ENCODE assay signal across 9 cellular contexts in genomic region chr6:49462071-49462470, GRCh38. TPM values are rescaled to one million over a fixed set of nuclear protein-coding genes. Genes with fewer than 3 reads are reported as not detected.
DNase-seq lines count a peak whose midpoint lies in the region; ATAC-seq and TF ChIP-seq lines count a peak whose summit lies in the region.
"Had no signal": no experiment of that assay in that cellular context is flagged by ENCODE, and none has a peak within 500 bp of the region (broad histone marks: within the 10 kb centered on the region; RNA-seq: fewer than 3 reads in every experiment).

No MANE protein-coding gene starts in this region.

- peaks cover 4% of the 10 kb centered on the region for H3K36me3 Mint-ChIP-seq in activated naive CD4-positive, alpha-beta T cell treated with anti-CD3 and anti-CD28 coated beads, Interleukin-2, amount 50 U/mL, for 24 hours

- H3K9me3 ChIP-seq in adipocyte (ENCODE audit: control insufficient read depth, low read length), result no peaks in the 10 kb centered on the region
- H3K9me3 ChIP-seq in lower lobe of right lung, result no peaks in the 10 kb centered on the region
- H3K9me3 ChIP-seq in upper lobe of right lung, result no peaks in the 10 kb centered on the region
- H3K9me3 ChIP-seq in adrenal gland (replicated peaks in 1 of 3), result no peaks in the 10 kb centered on the region

- H3K9me3 Mint-ChIP-seq in activated naive CD4-positive, alpha-beta T cell treated with anti-CD3 and anti-CD28 coated beads, Interleukin-2, amount 50 U/mL, for 24 hours, result no peaks in the 10 kb centered on the region

- intact Hi-C loops in lower lobe of right lung (cut with DNase I) (no loop called here), upper lobe of right lung (cut with DNase I) (no loop called here), adrenal gland (cut with DNase I) (no loop called here)

- H3K27me3 Mint-ChIP-seq in activated naive CD4-positive, alpha-beta T cell treated with anti-CD3 and anti-CD28 coated beads, Interleukin-2, amount 50 U/mL, for 24 hours, result no peaks in the 10 kb centered on the region

- H3K9ac ChIP-seq in adipocyte (ENCODE audit: low read length), result peak overlapping the region; percentile 94

- no peak for DNase-seq in activated naive CD4-positive, alpha-beta T cell (lab: John Stamatoyannopoulos, UW)
- DNase-seq in adipocyte (ENCODE audit: low read depth) (peak; percentile 43), lower lobe of right lung (no peak), upper lobe of right lung (no peak), adrenal gland (no peak)
- DNase-seq: activated CD4-positive, alpha-beta T cell treated with anti-CD3 and anti-CD28 coated beads for 48 hours had no signal

- no peak for TF ChIP-seq POLR2A in adrenal gland (IDR thresholded peaks at IDR 0.05)

- H3K4me3 Mint-ChIP-seq in activated naive CD4-positive, alpha-beta T cell treated with anti-CD3 and anti-CD28 coated beads, Interleukin-2, amount 50 U/mL, for 24 hours, result peak overlapping the region; percentile 98

- H3K27me3 ChIP-seq in adipocyte (replicated peaks; ENCODE audit: control insufficient read depth, insufficient read depth, low read length) (no peaks in the 10 kb centered on the region), lower lobe of right lung (ENCODE audit: low read depth) (no peaks in the 10 kb centered on the region), upper lobe of right lung (no peaks in the 10 kb centered on the region), adrenal gland (no peaks in the 10 kb centered on the region)

- WGBS in adrenal gland, 4 donors, result 43 to 46% (median 45%) methylated on average over 3 of the region's 3 CpGs

- H3K36me3 ChIP-seq in adipocyte (ENCODE audit: control insufficient read depth, insufficient read depth, low read length, severe bottlenecking) (peaks cover 20% of the 10 kb centered on the region), lower lobe of right lung (peaks cover 20% of the 10 kb centered on the region), upper lobe of right lung (peaks cover 22% of the 10 kb centered on the region), adrenal gland (replicated peaks in 1 of 2) (no peaks in the 10 kb centered on the region)

- no peak for ATAC-seq in lower lobe of right lung
- no peak for ATAC-seq in upper lobe of right lung
- ATAC-seq in GM21367 (IDR thresholded peaks at IDR 0.05; ENCODE audit: unreplicated experiment), result no peak
- no peak for ATAC-seq in HG02970 (IDR thresholded peaks at IDR 0.05; ENCODE audit: low FRiP score, unreplicated experiment)

- peak overlapping the region; percentile 84 for H3K27ac ChIP-seq in lower lobe of right lung
- peak overlapping the region; percentile 93 for H3K27ac ChIP-seq in upper lobe of right lung
- no peak overlapping the region for H3K27ac ChIP-seq in adrenal gland

- H3K4me1 ChIP-seq in adipocyte (ENCODE audit: control insufficient read depth, insufficient read depth, low read length) (peaks cover 23% of the 10 kb centered on the region), lower lobe of right lung (peaks cover 45% of the 10 kb centered on the region), upper lobe of right lung (peaks cover 19% of the 10 kb centered on the region), adrenal gland (replicated peaks in 1 of 2) (peaks cover 16 to 30% of the 10 kb centered on the region in 2 donors)

- peak overlapping the region; percentile 26 for H3K27ac Mint-ChIP-seq in activated naive CD4-positive, alpha-beta T cell treated with anti-CD3 and anti-CD28 coated beads, Interleukin-2, amount 50 U/mL, for 24 hours

- no peak for TF ChIP-seq CTCF in lower lobe of right lung (IDR thresholded peaks at IDR 0.05)
- TF ChIP-seq CTCF in upper lobe of right lung (IDR thresholded peaks at IDR 0.05), result no peak
- no peak for TF ChIP-seq CTCF in adrenal gland (IDR thresholded peaks at IDR 0.05)

- peak overlapping the region; percentile 96 for H3K4me3 ChIP-seq in adipocyte (ENCODE audit: low read length)
- peak overlapping the region; percentile 60 for H3K4me3 ChIP-seq in lower lobe of right lung
- peak overlapping the region; percentile 88 for H3K4me3 ChIP-seq in upper lobe of right lung
- H3K4me3 ChIP-seq in adrenal gland, result peak overlapping the region in 2 of 4 donors; percentile 76 to 79

- H3K4me1 Mint-ChIP-seq in activated naive CD4-positive, alpha-beta T cell treated with anti-CD3 and anti-CD28 coated beads, Interleukin-2, amount 50 U/mL, for 24 hours, result peaks cover 57% of the 10 kb centered on the region

RNA-seq across cellular contexts. Expression of gene MMUT, which starts 1.0 kb away (rescaled TPM):
- total RNA-seq in lower lobe of right lung (21.9 TPM), upper lobe of right lung (23.3 TPM), adrenal gland (10 to 100 TPM; 12.0 to 51.9 (median 26.0) TPM)
- polyA plus RNA-seq in adrenal gland, result 10 to 100 TPM in 2 of 3 donors, 1 to 10 TPM in 1; 7.6 to 56.8 (median 12.4) TPM

RNA-seq across cellular contexts. Expression of gene CENPQ, which starts 1.1 kb away (rescaled TPM):
- 4.3 TPM for total RNA-seq in lower lobe of right lung
- total RNA-seq in upper lobe of right lung, result 3.8 TPM
- total RNA-seq in adrenal gland, result 1 to 10 TPM; 1.7 to 4.4 (median 3.9) TPM
- polyA plus RNA-seq in adrenal gland, result 1 to 10 TPM; 2.8 to 5.9 (median 3.1) TPM

RNA-seq across cellular contexts. Expression of gene GLYATL3, which starts 37.7 kb away (rescaled TPM):
- total RNA-seq in lower lobe of right lung, result not detected
- total RNA-seq in upper lobe of right lung, result not detected
- not detected for total RNA-seq in adrenal gland
- not detected for polyA plus RNA-seq in adrenal gland

Comparison
In these comparisons a context has a peak if more than half of its experiments do, and no peak if none do; other contexts are left out.
1. H3K27ac ChIP-seq: peak in lower lobe of right lung (single experiment) and upper lobe of right lung (single experiment); none in adrenal gland (0 of 5).